ENCODE assay signal across 25 cellular contexts in the genomic region with DNA sequence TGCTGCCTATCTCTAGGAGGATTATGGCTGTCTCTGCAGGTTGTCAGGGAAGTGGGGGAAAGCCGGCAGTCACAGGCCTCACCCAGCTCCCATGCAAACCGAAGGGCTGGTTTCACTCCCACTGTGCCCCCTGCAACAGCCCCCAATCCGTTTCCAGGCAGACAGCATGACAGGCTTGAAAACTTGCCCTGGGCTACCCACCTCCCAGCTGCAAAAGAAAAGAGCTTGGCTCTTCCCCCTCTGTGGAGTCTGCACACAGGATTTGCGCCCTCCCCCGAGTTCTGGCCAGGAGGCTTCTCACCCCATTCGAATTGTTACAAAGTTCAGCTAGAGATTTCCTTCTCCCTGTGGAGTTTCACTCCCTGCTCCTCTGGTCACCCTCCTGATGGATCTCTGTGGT.
"Had no signal": no experiment of that assay in that cellular context is flagged by ENCODE, and none has a peak within 500 bp of the region (broad histone marks: within the 10 kb centered on the region; RNA-seq: fewer than 3 reads in every experiment).

No MANE protein-coding gene starts in this region.

- H3K36me3 Mint-ChIP-seq: activated CD8-positive, alpha-beta memory T cell treated with anti-CD3 and anti-CD28 coated beads, Interleukin-2, amount 10 ng/mL, durations not matched to agents 7 days and 5 days; activated naive CD4-positive, alpha-beta T cell treated with anti-CD3 and anti-CD28 coated beads, Interleukin-2, amount 10 ng/mL, durations not matched to agents 7 days and 5 days; stimulated activated effector memory CD8-positive, alpha-beta T cell treated with anti-CD3 and anti-CD28 coated beads, Interleukin-12 subunit alpha, Interleukin-12 subunit beta, amount 100 ng/mL, for 72 hours; type B pancreatic cell had no signal

- H3K9me3 ChIP-seq: lower lobe of right lung, neutrophil, ovary, prostate gland, testis, vagina had no signal

- H3K36me3 ChIP-seq: heart right ventricle, lower lobe of right lung, neutrophil, ovary, prostate gland, vagina had no signal

- DNase-seq: activated CD4-positive, alpha-beta T cell treated with anti-CD3 and anti-CD28 coated beads, Interleukin-2, amount 10 ng/mL, durations not matched to agents 7 days and 5 days; activated CD8-positive, alpha-beta memory T cell treated with anti-CD3 and anti-CD28 coated beads, Interleukin-2, amount 10 ng/mL, durations not matched to agents 7 days and 5 days; activated CD8-positive, alpha-beta T cell treated with anti-CD3 and anti-CD28 coated beads for 36 hours; activated effector memory CD4-positive, alpha-beta T cell treated with anti-CD3 and anti-CD28 coated beads, Interleukin-2, amount 50 U/mL, for 16 hours; activated naive CD4-positive, alpha-beta T cell treated with anti-CD3 and anti-CD28 coated beads, Interleukin-2, amount 10 ng/mL, durations not matched to agents 7 days and 5 days; activated naive CD8-positive, alpha-beta T cell treated with anti-CD3 and anti-CD28 coated beads, Interleukin-2, amount 50 U/mL, for 24 hours; activated T-cell treated with anti-CD3 and anti-CD28 coated beads for 4 hours; cerebellar nuclear complex; cortex of kidney; heart right ventricle; immature natural killer cell; lower lobe of right lung; ovary; right cardiac atrium; stimulated activated CD4-positive, alpha-beta T cell treated with anti-CD3 and anti-CD28 coated beads, Interleukin-2, amount 100 ng/mL, for 24 hours; testis had no signal

- H3K27me3 ChIP-seq: heart right ventricle, neutrophil, ovary, testis, vagina had no signal

- H3K27ac Mint-ChIP-seq: activated CD4-positive, alpha-beta T cell treated with anti-CD3 and anti-CD28 coated beads, Interleukin-2, amount 10 ng/mL, durations not matched to agents 7 days and 5 days; activated CD8-positive, alpha-beta memory T cell treated with anti-CD3 and anti-CD28 coated beads, Interleukin-2, amount 10 ng/mL, durations not matched to agents 7 days and 5 days; activated CD8-positive, alpha-beta T cell treated with anti-CD3 and anti-CD28 coated beads for 36 hours; activated naive CD4-positive, alpha-beta T cell treated with anti-CD3 and anti-CD28 coated beads, Interleukin-2, amount 10 ng/mL, durations not matched to agents 7 days and 5 days; activated naive CD8-positive, alpha-beta T cell treated with anti-CD3 and anti-CD28 coated beads, Interleukin-2, amount 50 U/mL, for 24 hours; stimulated activated effector memory CD8-positive, alpha-beta T cell treated with anti-CD3 and anti-CD28 coated beads, Interleukin-12 subunit alpha, Interleukin-12 subunit beta, amount 100 ng/mL, for 72 hours; type B pancreatic cell had no signal

- H3K4me1 Mint-ChIP-seq: activated CD8-positive, alpha-beta memory T cell treated with anti-CD3 and anti-CD28 coated beads, Interleukin-2, amount 10 ng/mL, durations not matched to agents 7 days and 5 days; activated naive CD8-positive, alpha-beta T cell treated with anti-CD3 and anti-CD28 coated beads, Interleukin-2, amount 50 U/mL, for 24 hours; stimulated activated effector memory CD8-positive, alpha-beta T cell treated with anti-CD3 and anti-CD28 coated beads, Interleukin-12 subunit alpha, Interleukin-12 subunit beta, amount 100 ng/mL, for 72 hours had no signal

- H3K4me3 Mint-ChIP-seq: activated CD4-positive, alpha-beta T cell treated with anti-CD3 and anti-CD28 coated beads, Interleukin-2, amount 10 ng/mL, durations not matched to agents 7 days and 5 days; activated CD8-positive, alpha-beta memory T cell treated with anti-CD3 and anti-CD28 coated beads, Interleukin-2, amount 10 ng/mL, durations not matched to agents 7 days and 5 days; activated CD8-positive, alpha-beta T cell treated with anti-CD3 and anti-CD28 coated beads for 36 hours; activated naive CD4-positive, alpha-beta T cell treated with anti-CD3 and anti-CD28 coated beads, Interleukin-2, amount 10 ng/mL, durations not matched to agents 7 days and 5 days; activated naive CD8-positive, alpha-beta T cell treated with anti-CD3 and anti-CD28 coated beads, Interleukin-2, amount 50 U/mL, for 24 hours; stimulated activated effector memory CD8-positive, alpha-beta T cell treated with anti-CD3 and anti-CD28 coated beads, Interleukin-12 subunit alpha, Interleukin-12 subunit beta, amount 100 ng/mL, for 72 hours; type B pancreatic cell had no signal

- H3K4me1 ChIP-seq: heart right ventricle, lower lobe of right lung, prostate gland, testis, vagina had no signal

- H3K4me3 ChIP-seq: heart right ventricle, lower lobe of right lung, ovary, prostate gland, skin epidermis, testis, vagina had no signal

- H3K27ac ChIP-seq: heart right ventricle, lower lobe of right lung, neutrophil, ovary, prostate gland, skin epidermis, testis, vagina had no signal

- H3K27me3 Mint-ChIP-seq: activated CD8-positive, alpha-beta T cell treated with anti-CD3 and anti-CD28 coated beads for 36 hours; activated naive CD4-positive, alpha-beta T cell treated with anti-CD3 and anti-CD28 coated beads, Interleukin-2, amount 10 ng/mL, durations not matched to agents 7 days and 5 days; type B pancreatic cell had no signal

- ATAC-seq: activated CD4-positive, CD25-positive, alpha-beta regulatory T cell treated with anti-CD3 and anti-CD28 coated beads, Interleukin-2, amount 50 U/mL, for 24 hours; activated CD8-positive, alpha-beta memory T cell treated with anti-CD3 and anti-CD28 coated beads, Interleukin-2, amount 10 ng/mL, durations not matched to agents 7 days and 5 days; activated CD8-positive, alpha-beta T cell treated with anti-CD3 and anti-CD28 coated beads for 36 hours; activated naive CD8-positive, alpha-beta T cell treated with anti-CD3 and anti-CD28 coated beads, Interleukin-2, amount 50 U/mL, for 24 hours; heart right ventricle; left lobe of liver; lower lobe of right lung; naive thymus-derived CD8-positive, alpha-beta T cell; right cardiac atrium; stimulated activated effector memory CD8-positive, alpha-beta T cell treated with anti-CD3 and anti-CD28 coated beads, Interleukin-12 subunit alpha, Interleukin-12 subunit beta, amount 100 ng/mL, for 72 hours had no signal
